In the genomic region with DNA sequence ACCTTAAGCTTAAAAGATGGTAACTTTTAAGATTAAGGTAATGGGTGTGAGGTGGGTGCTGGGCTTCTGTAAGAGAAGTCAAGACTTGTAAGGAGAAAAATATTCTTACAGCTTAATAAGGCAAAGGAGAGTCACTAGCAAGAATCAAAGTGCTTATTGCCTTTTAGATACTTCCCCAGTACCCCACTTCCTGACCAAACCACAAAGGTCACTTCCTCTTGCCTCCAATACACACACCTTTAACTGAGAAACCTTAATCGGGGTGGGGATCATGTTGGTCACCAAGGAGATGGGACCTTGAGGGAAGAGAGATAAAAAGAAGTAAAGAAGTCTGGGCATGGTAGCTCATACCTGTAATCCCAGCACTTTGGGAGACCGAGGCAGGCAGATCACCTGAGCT, we compare ENCODE assay signal across 13 cellular contexts. TPM values are rescaled to one million over a fixed set of nuclear protein-coding genes. Genes with fewer than 3 reads are reported as not detected.
DNase-seq lines count a peak whose midpoint lies in the region; ATAC-seq, FAIRE-seq and TF ChIP-seq lines count a peak whose summit lies in the region.
"Had no signal": no experiment of that assay in that cellular context is flagged by ENCODE, and none has a peak within 500 bp of the region (broad histone marks: within the 10 kb centered on the region; RNA-seq: fewer than 3 reads in every experiment).

No MANE protein-coding gene starts in this region.

- TF ChIP-seq CTCF in PC-3 (conservative IDR thresholded peaks at IDR 0.05; ENCODE audit: low read depth, low read length), result no peak
- no peak for TF ChIP-seq CTCF in D721Med (IDR thresholded peaks at IDR 0.05; ENCODE audit: insufficient read depth, missing control alignments)

- DNase-seq in PC-3 (peak; percentile 67), immature natural killer cell (peak; percentile 40 to 46 (median 45)), NCI-H510A treated with DMSO at 0.1 percent for 48 hours (lab: John Stamatoyannopoulos, UW) (no peak), DMS53 (lab: John Stamatoyannopoulos, UW) (no peak), D721Med (ENCODE audit: insufficient read length, low spot score) (no peak)
- DNase-seq in effector CD4-positive, alpha-beta T cell, result no peak
- DNase-seq: DMS79 treated with DMSO at 0.1 percent for 48 hours; effector CD8-positive, alpha-beta T cell; NCI-H1694; SJCRH30; thyroid gland had no signal

- no peaks in the 10 kb centered on the region for H3K27me3 ChIP-seq in PC-3 (ENCODE audit: low read length)
- H3K27me3 ChIP-seq: SJCRH30, thyroid gland had no signal

- no peak overlapping the region for H2AFZ ChIP-seq in PC-3 (ENCODE audit: low read length)

- no peaks in the 10 kb centered on the region for H3K36me3 ChIP-seq in PC-3 (ENCODE audit: low read depth, low read length)
- H3K36me3 ChIP-seq: SJCRH30, thyroid gland had no signal

- H3K27me3 Mint-ChIP-seq in immature natural killer cell (ENCODE audit: low read depth in 3 of 3), result peaks cover 4 to 16% (median 5%) of the 10 kb centered on the region in 3 donors

- H3K4me2 ChIP-seq in PC-3 (ENCODE audit: low read length), result no peak overlapping the region

- H3K9me2 ChIP-seq in PC-3 (replicated peaks; ENCODE audit: low read length), result no peaks in the 10 kb centered on the region

- no peaks in the 10 kb centered on the region for H3K9me3 ChIP-seq in PC-3 (ENCODE audit: low read length)
- H3K9me3 ChIP-seq: SJCRH30, thyroid gland had no signal

- H3K27ac ChIP-seq in PC-3 (ENCODE audit: low read length), result peak overlapping the region; percentile 48
- H3K27ac ChIP-seq: SJCRH30, thyroid gland had no signal

- CTCF ChIA-PET in PC-3 (lab: Charles Lee), result no interaction called here

- peaks cover 50 to 59% of the 10 kb centered on the region in 2 donors for H3K4me1 Mint-ChIP-seq in immature natural killer cell

- no peak overlapping the region for H3K9ac ChIP-seq in PC-3 (ENCODE audit: low read length)

- H3K9me3 Mint-ChIP-seq in immature natural killer cell, result peaks cover 0 to 1% (median 0%) of the 10 kb centered on the region in 6 donors

- POLR2A ChIA-PET in PC-3 (lab: Charles Lee; ENCODE audit: unreplicated experiment), result interaction anchor here (0.7 kb wide), 1 partner anchor 253 kb away, joined by 3 read pairs; no protein-coding TSS in a partner anchor

- H3K4me3 Mint-ChIP-seq in immature natural killer cell, result peak overlapping the region; percentile 50 to 81 (median 77)

- H3F3A ChIP-seq in PC-3 (ENCODE audit: low read length, unreplicated experiment), result peaks cover 4% of the 10 kb centered on the region

- 0 out of 2 replicates have a peak, but pooled peaks cover 3% of the 10 kb centered on the region for H3K79me2 ChIP-seq in PC-3 (ENCODE audit: low read length)

- FAIRE-seq in D721Med (lab: Jason Lieb, UNC), result no peak

- ATAC-seq in GM18502 (IDR thresholded peaks at IDR 0.05; ENCODE audit: poor library complexity, unreplicated experiment) (peak; percentile 57), HG02759 (IDR thresholded peaks at IDR 0.05; ENCODE audit: unreplicated experiment) (peak; percentile 55), PC-3 (peak; percentile 43)

- no peaks in the 10 kb centered on the region for H4K20me1 ChIP-seq in PC-3 (ENCODE audit: low read length)

- intact Hi-C loops in PC-3 (cut with micrococcal nuclease), result no loop called here

- peak overlapping the region; percentile 51 to 88 (median 80) for H3K27ac Mint-ChIP-seq in immature natural killer cell

- H3K4me1 ChIP-seq in PC-3 (ENCODE audit: insufficient read depth, low read length), result peaks cover 43% of the 10 kb centered on the region
- H3K4me1 ChIP-seq: SJCRH30, thyroid gland had no signal

- peaks cover 0 to 3% (median 0%) of the 10 kb centered on the region in 3 donors for H3K36me3 Mint-ChIP-seq in immature natural killer cell

- no peak overlapping the region for H3K4me3 ChIP-seq in PC-3 (ENCODE audit: low read length)
- H3K4me3 ChIP-seq: SJCRH30, thyroid gland had no signal

- no TSS peak for BruUV-seq in PC-3 (replicated peaks; lab: Mats Ljungman, UMichigan)

RNA-seq across cellular contexts. Expression of a gene that starts 10.6 kb away (rescaled TPM):
- 126 and 173 TPM in 2 replicates for total RNA-seq in PC-3 (2014; rRNA removed)
- 10 to 100 TPM in 2 of 3 donors, 1 to 10 TPM in 1; 9.3 to 16.4 (median 13.2) TPM for polyA plus RNA-seq in immature natural killer cell

Comparison
In these comparisons a context has a peak if more than half of its experiments do, and no peak if none do; other contexts are left out.
1. DNase-seq: peak in PC-3 (single experiment) and immature natural killer cell (3 of 3); none in NCI-H510A treated with DMSO at 0.1 percent for 48 hours (single experiment), effector CD4-positive, alpha-beta T cell (single experiment), DMS53 (single experiment) and D721Med (single experiment).
2. Peak in every context shown above with its lines, with median percentiles within 50 percentile points of each other: ATAC-seq.